ENCODE assay signal across 24 cellular contexts in the genomic region with DNA sequence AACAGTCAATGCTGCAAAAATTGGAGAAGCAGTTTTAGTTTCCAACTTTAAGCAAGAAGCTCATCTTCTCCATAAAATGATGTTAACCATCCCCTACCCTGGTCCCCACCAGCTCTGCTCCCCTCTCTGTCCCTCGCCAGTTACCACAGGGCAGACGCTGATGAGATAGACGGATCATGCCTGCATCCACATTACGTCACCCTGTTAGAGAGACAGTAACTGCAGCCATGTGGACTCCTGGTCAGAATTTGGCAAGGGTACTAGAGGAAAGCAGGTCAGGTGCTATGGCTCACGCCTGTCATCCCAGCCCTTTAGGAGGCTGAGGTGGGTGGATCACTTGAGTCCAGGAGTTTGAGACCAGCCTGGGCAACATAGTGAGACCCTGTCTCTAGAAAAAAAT.
DNase-seq lines count a peak whose midpoint lies in the region; ATAC-seq, FAIRE-seq and TF ChIP-seq lines count a peak whose summit lies in the region.
"Had no signal": no experiment of that assay in that cellular context is flagged by ENCODE, and none has a peak within 500 bp of the region (broad histone marks: within the 10 kb centered on the region; RNA-seq: fewer than 3 reads in every experiment).

No MANE protein-coding gene starts in this region.

- H3K9me3 ChIP-seq in HepG2 (ENCODE audit: low read length), result no peaks in the 10 kb centered on the region
- no peaks in the 10 kb centered on the region for H3K9me3 ChIP-seq in right lobe of liver
- H3K9me3 ChIP-seq: A549, BE2C, BLaER1 had no signal

- CTCF ChIA-PET in HepG2 (lab: Yijun Ruan, JAX; ENCODE audit: low intra/inter-chr PET ratio, low total read pairs), result no interaction called here

- H3K4me2 ChIP-seq in HepG2 (ENCODE audit: low read depth, low read length), result no peak overlapping the region
- H3K4me2 ChIP-seq: A549, BLaER1 had no signal

- no TSS peak for BruUV-seq in HepG2 (replicated peaks; lab: Mats Ljungman, UMichigan)

- POLR2A ChIA-PET in HepG2 (lab: Yijun Ruan, JAX), result no interaction called here

- no peak for TF ChIP-seq POLR2A in HepG2 (IDR thresholded peaks at IDR 0.05; ENCODE audit: insufficient read depth in 1 of 2, low read depth in 2 of 2, low read length in 2 of 2)
- no peak for TF ChIP-seq POLR2A in right lobe of liver (IDR thresholded peaks at IDR 0.05)

- FAIRE-seq in HepG2 (lab: Jason Lieb, UNC) (no peak), urothelium cell line (lab: Jason Lieb, UNC) (peak; percentile 44)
- FAIRE-seq: A549, GM12878, GM19239 had no signal

- TF ChIP-seq RAD21 in HepG2 (CRISPR knock-in tag; IDR thresholded peaks at IDR 0.05), result no peak

- H3K4me1 ChIP-seq in HepG2 (ENCODE audit: insufficient read depth, low read length), result no peaks in the 10 kb centered on the region
- H3K4me1 ChIP-seq in right lobe of liver, result no peaks in the 10 kb centered on the region
- H3K4me1 ChIP-seq: A549, BE2C, BLaER1 had no signal

- H3K27me3 ChIP-seq in HepG2 (ENCODE audit: control insufficient read depth in 1 of 2, insufficient read depth in 2 of 2, low read length in 2 of 2) (no peaks in the 10 kb centered on the region), right lobe of liver (no peaks in the 10 kb centered on the region)
- H3K27me3 ChIP-seq: BE2C, BLaER1 had no signal

- H3K36me3 ChIP-seq in HepG2 (replicated peaks in 1 of 2; ENCODE audit: control insufficient read depth in 1 of 2, insufficient read depth in 2 of 2, low read length in 2 of 2) (no peaks in the 10 kb centered on the region), right lobe of liver (no peaks in the 10 kb centered on the region)
- H3K36me3 ChIP-seq: BE2C, BLaER1 had no signal

- DNase-seq in HepG2 (ENCODE audit: low spot score) (no peak), right lobe of liver (no peak), fibroblast of mammary gland (ENCODE audit: low read depth) (peak; percentile 28), urothelium cell line (ENCODE audit: low spot score) (no peak), AML-193 (lab: John Stamatoyannopoulos, UW) (no peak)
- DNase-seq: BE2C; C1 segment of cervical spinal cord; CD4-positive, alpha-beta memory T cell; CD4-positive, CD25-positive, alpha-beta regulatory T cell; CD8-positive, alpha-beta memory T cell; COR-L47; DMS 273 treated with DMSO at 0.1 percent for 48 hours; DMS153; DMS53; DMS79; DND-41; EL; GDM1 had no signal

- no peak overlapping the region for H3K9ac ChIP-seq in HepG2 (ENCODE audit: insufficient read depth, low read depth, low read length)
- H3K9ac ChIP-seq: BLaER1 had no signal

- H2AFZ ChIP-seq in HepG2 (ENCODE audit: low read length), result no peak overlapping the region

- intact Hi-C loops in HepG2 (cut with micrococcal nuclease; ENCODE audit: unreplicated experiment) (no loop called here), right lobe of liver (cut with DNase I) (no loop called here)

- TF ChIP-seq EP300 in HepG2 (IDR thresholded peaks at IDR 0.05; ENCODE audit: low read depth in 2 of 2, low read length in 2 of 2) (no peak), HepG2 (CRISPR knock-in tag; IDR thresholded peaks at IDR 0.05; ENCODE audit: borderline replicate concordance) (no peak)

- H3K27ac ChIP-seq in HepG2 (ENCODE audit: extremely low read length, insufficient read depth, low read length), result no peak overlapping the region
- H3K27ac ChIP-seq in right lobe of liver, result no peak overlapping the region
- H3K27ac ChIP-seq: 22Rv1, A549, BLaER1 had no signal

- no peak for ATAC-seq in HepG2
- ATAC-seq in right lobe of liver, result no peak
- no peak for ATAC-seq in GM18861 (IDR thresholded peaks at IDR 0.05; ENCODE audit: unreplicated experiment)
- ATAC-seq: A549, GM12878 had no signal

- no peak overlapping the region for H3K4me3 ChIP-seq in HepG2 (replicated peaks in 1 of 3; ENCODE audit: insufficient read depth in 1 of 3, low read depth in 2 of 3, low read length in 3 of 3)
- no peak overlapping the region for H3K4me3 ChIP-seq in right lobe of liver
- no peak overlapping the region for H3K4me3 ChIP-seq in fibroblast of mammary gland (ENCODE audit: control insufficient read depth, low read depth, low read length)
- H3K4me3 ChIP-seq: A549, BLaER1, GM12878 had no signal

- no peak for TF ChIP-seq CTCF in HepG2 (CRISPR knock-in tag; IDR thresholded peaks at IDR 0.05)
- no peak for TF ChIP-seq CTCF in right lobe of liver (IDR thresholded peaks at IDR 0.05)
- no peak for TF ChIP-seq CTCF in fibroblast of mammary gland (conservative IDR thresholded peaks at IDR 0.05; ENCODE audit: control insufficient read depth, insufficient read depth, low read depth, low read length)

- no peaks in the 10 kb centered on the region for H4K20me1 ChIP-seq in HepG2 (ENCODE audit: insufficient read depth, low read length)
- H4K20me1 ChIP-seq: BLaER1 had no signal

- in situ Hi-C loops in HepG2 (cut with HindIII; ENCODE audit: extremely low pct_ligation_motif_present, low pct_unique_long_range_greater_than_20kb), result no loop called here

- 28% methylated on average over 4 of the region's 5 CpGs for WGBS in HepG2 (ENCODE audit: low lambda C conversion rate)
- 69% methylated on average over 4 of the region's 5 CpGs for WGBS in right lobe of liver (ENCODE audit: insufficient coverage, low coverage, low lambda C conversion rate, missing lambda C conversion rate)

- H3K79me2 ChIP-seq in HepG2 (ENCODE audit: insufficient read depth, low read length), result no peaks in the 10 kb centered on the region

TF ChIP-seq in HepG2, 621 proteins besides CTCF, POLR2A, EP300 and RAD21:
- TF ChIP-seq ATF7 (IDR thresholded peaks at IDR 0.05) (peak; percentile 84), ATF7 (CRISPR knock-in tag; IDR thresholded peaks at IDR 0.05) (no peak), ZNF292 (CRISPR knock-in tag; IDR thresholded peaks at IDR 0.05; ENCODE audit: borderline replicate concordance, low read depth) (no peak)
